1 cellular context compared by ENCODE assay signal in genomic region chr1:100719490-100719889, GRCh38.
TF ChIP-seq lines count a peak whose summit lies in the region.

Gene VCAM1 (plus strand): TSS chr1:100719742. CDS start chr1:100719861, 119 bp downstream.

TF ChIP-seq in GM12878, 131 proteins besides CTCF, POLR2A, EP300 and RAD21 (continued from another document and continues in another):
- TF ChIP-seq ZNF687 (IDR thresholded peaks at IDR 0.05) (0 out of 2 replicates have a peak, but pooled peaks have one; percentile 42), BCL3 (IDR thresholded peaks at IDR 0.05; ENCODE audit: borderline replicate concordance, insufficient read depth, low read depth, low read length, poor library complexity, severe bottlenecking) (peak; percentile 44), WRNIP1 (IDR thresholded peaks at IDR 0.05; ENCODE audit: borderline replicate concordance, low read depth, low read length) (0 out of 2 replicates have a peak, but pooled peaks have one; percentile 30), MEF2A (IDR thresholded peaks at IDR 0.05; ENCODE audit: insufficient read depth, low read depth, low read length) (0 out of 2 replicates have a peak, but pooled peaks have one; percentile 39), CUX1 (IDR thresholded peaks at IDR 0.05; ENCODE audit: insufficient replicate concordance, low read depth, low read length) (no peak), IRF4 (IDR thresholded peaks at IDR 0.05; ENCODE audit: low read depth, low read length) (no peak), TCF7 (IDR thresholded peaks at IDR 0.05; ENCODE audit: borderline replicate concordance) (no peak), GABPA (IDR thresholded peaks at IDR 0.05; ENCODE audit: low read depth) (no peak), BHLHE40 (IDR thresholded peaks at IDR 0.05; ENCODE audit: borderline replicate concordance in 1 of 2, low read depth in 2 of 2, low read length in 1 of 2) (no peak), CREB1 (IDR thresholded peaks at IDR 0.05; ENCODE audit: low read depth) (no peak), CEBPB (IDR thresholded peaks at IDR 0.05; ENCODE audit: borderline replicate concordance in 1 of 2, low read depth in 2 of 2, low read length in 2 of 2) (no peak), CHD1 (IDR thresholded peaks at IDR 0.05; ENCODE audit: low read depth, low read length) (no peak), MTA3 (IDR thresholded peaks at IDR 0.05; ENCODE audit: borderline replicate concordance, low read length) (no peak), NFYA (IDR thresholded peaks at IDR 0.05; ENCODE audit: borderline replicate concordance, low read depth, low read length) (no peak), IKZF2 (IDR thresholded peaks at IDR 0.05) (peak; percentile 51 to 71), ZZZ3 (IDR thresholded peaks at IDR 0.05; ENCODE audit: control insufficient read depth, insufficient read length, low read depth) (no peak), KDM1A (IDR thresholded peaks at IDR 0.05; ENCODE audit: borderline replicate concordance) (no peak), NFIC (IDR thresholded peaks at IDR 0.05; ENCODE audit: low read depth, low read length) (peak; percentile 18; the same call in 1 of the 2 replicates), PAX8 (IDR thresholded peaks at IDR 0.05) (no peak), ZBED1 (IDR thresholded peaks at IDR 0.05; ENCODE audit: borderline replicate concordance) (no peak), PKNOX1 (IDR thresholded peaks at IDR 0.05) (peak; percentile 23; the same call in 1 of the 2 replicates), RUNX3 (IDR thresholded peaks at IDR 0.05; ENCODE audit: low read length) (peak; percentile 40), ZNF274 (IDR thresholded peaks at IDR 0.05; ENCODE audit: insufficient read depth, insufficient read length) (no peak), RCOR1 (conservative IDR thresholded peaks at IDR 0.05; ENCODE audit: low read depth, low read length) (no peak), SREBF1 (IDR thresholded peaks at IDR 0.05; ENCODE audit: low read length) (no peak), EED (IDR thresholded peaks at IDR 0.05; ENCODE audit: low read depth) (no peak), ZNF217 (IDR thresholded peaks at IDR 0.05) (0 out of 2 replicates have a peak, but pooled peaks have one; percentile 17), PML (IDR thresholded peaks at IDR 0.05; ENCODE audit: low read length) (0 out of 2 replicates have a peak, but pooled peaks have one; percentile 39), MEF2B (IDR thresholded peaks at IDR 0.05; ENCODE audit: partially characterized antibody, poor library complexity, severe bottlenecking) (peak; percentile 11), RELA (IDR thresholded peaks at IDR 0.05; ENCODE audit: borderline replicate concordance, partially characterized antibody) (peak; percentile 89), RBBP5 (conservative IDR thresholded peaks at IDR 0.05) (no peak), ZNF592 (IDR thresholded peaks at IDR 0.05) (no peak), MTA2 (IDR thresholded peaks at IDR 0.05; ENCODE audit: low read depth) (peak; percentile 45), NRF1 (conservative IDR thresholded peaks at IDR 0.05; ENCODE audit: low read depth, low read length) (no peak), POU2F2 (IDR thresholded peaks at IDR 0.05; ENCODE audit: borderline replicate concordance, low read depth, low read length) (peak; percentile 56; the same call in 1 of the 3 replicates), SMC3 (IDR thresholded peaks at IDR 0.05; ENCODE audit: borderline replicate concordance, low read length) (peak; percentile 3; the same call in 1 of the 2 replicates), TAF1 (IDR thresholded peaks at IDR 0.05; ENCODE audit: borderline replicate concordance, low read depth, low read length) (no peak), SMAD1 (IDR thresholded peaks at IDR 0.05; ENCODE audit: low read depth, partially characterized antibody) (no peak), POLR2AphosphoS5 (IDR thresholded peaks at IDR 0.05; ENCODE audit: low read length) (peak; percentile 79), YY1 (IDR thresholded peaks at IDR 0.05; ENCODE audit: low read depth, low read length) (0 out of 2 replicates have a peak, but pooled peaks have one; percentile 25), SMAD5 (IDR thresholded peaks at IDR 0.05; ENCODE audit: low read depth) (no peak), SP1 (IDR thresholded peaks at IDR 0.05; ENCODE audit: low read depth, low read length) (peak; percentile 11), IRF3 (IDR thresholded peaks at IDR 0.05) (no peak), ETV6 (conservative IDR thresholded peaks at IDR 0.05 in 1 of 2, IDR thresholded peaks at IDR 0.05 in 1 of 2; ENCODE audit: borderline replicate concordance in 1 of 2, low read depth in 1 of 2) (no peak), DPF2 (IDR thresholded peaks at IDR 0.05) (0 out of 2 replicates have a peak, but pooled peaks have one; percentile 30), TBL1XR1 (IDR thresholded peaks at IDR 0.05; ENCODE audit: low read depth, low read length) (0 out of 2 replicates have a peak, but pooled peaks have one; percentile 29), RELB (IDR thresholded peaks at IDR 0.05; ENCODE audit: low read depth) (peak; percentile 74)
